2 cellular contexts compared by ENCODE assay signal in the genomic region with DNA sequence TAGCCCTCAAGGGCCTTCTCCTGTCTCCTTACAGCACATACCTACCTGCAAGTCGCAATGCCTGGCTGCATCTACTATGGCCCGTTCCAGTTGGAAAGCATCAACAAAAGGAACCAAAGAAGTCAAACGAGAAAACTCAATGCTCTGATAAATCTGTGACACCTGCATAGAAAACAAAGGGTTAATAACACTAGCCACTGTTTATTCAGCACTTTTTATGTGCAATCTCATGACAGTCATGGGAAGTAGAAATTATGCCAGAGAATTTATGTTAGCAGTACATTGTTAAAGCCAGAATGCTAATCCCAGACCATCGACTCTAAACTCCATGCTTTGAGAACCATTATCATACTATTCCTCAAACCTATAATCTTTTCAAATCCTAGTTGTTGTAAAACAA.
TF ChIP-seq lines count a peak whose summit lies in the region.

No MANE protein-coding gene starts in this region.

TF ChIP-seq in HepG2, 621 proteins besides CTCF, POLR2A, EP300 and RAD21:
- TF ChIP-seq ZBTB38 (CRISPR knock-in tag; IDR thresholded peaks at IDR 0.05): no peak
- no peak for TF ChIP-seq ZNF3 (CRISPR knock-in tag; IDR thresholded peaks at IDR 0.05)
- TF ChIP-seq ZMYM2 (CRISPR knock-in tag; IDR thresholded peaks at IDR 0.05): no peak
- TF ChIP-seq MIXL1 (CRISPR knock-in tag; IDR thresholded peaks at IDR 0.05): no peak
- no peak for TF ChIP-seq ZNF879 (CRISPR knock-in tag; IDR thresholded peaks at IDR 0.05)
- TF ChIP-seq ZNF652 (CRISPR knock-in tag; IDR thresholded peaks at IDR 0.05; ENCODE audit: borderline replicate concordance, low read depth): peak; percentile 85
- TF ChIP-seq ZNF891 (CRISPR knock-in tag; IDR thresholded peaks at IDR 0.05): no peak
- TF ChIP-seq MAZ (IDR thresholded peaks at IDR 0.05; ENCODE audit: borderline replicate concordance, low read depth, low read length): no peak
- TF ChIP-seq MAZ (CRISPR knock-in tag; IDR thresholded peaks at IDR 0.05; ENCODE audit: low read depth): no peak
- TF ChIP-seq PTBP1 (IDR thresholded peaks at IDR 0.05; ENCODE audit: low read depth, low read length, poor library complexity, severe bottlenecking): no peak
- TF ChIP-seq, protein P1, sequence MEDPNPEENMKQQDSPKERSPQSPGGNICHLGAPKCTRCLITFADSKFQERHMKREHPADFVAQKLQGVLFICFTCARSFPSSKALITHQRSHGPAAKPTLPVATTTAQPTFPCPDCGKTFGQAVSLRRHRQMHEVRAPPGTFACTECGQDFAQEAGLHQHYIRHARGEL (CRISPR knock-in tag; IDR thresholded peaks at IDR 0.05): no peak
- TF ChIP-seq ZNF234 (CRISPR knock-in tag; conservative IDR thresholded peaks at IDR 0.05): no peak
- TF ChIP-seq, protein P2, sequence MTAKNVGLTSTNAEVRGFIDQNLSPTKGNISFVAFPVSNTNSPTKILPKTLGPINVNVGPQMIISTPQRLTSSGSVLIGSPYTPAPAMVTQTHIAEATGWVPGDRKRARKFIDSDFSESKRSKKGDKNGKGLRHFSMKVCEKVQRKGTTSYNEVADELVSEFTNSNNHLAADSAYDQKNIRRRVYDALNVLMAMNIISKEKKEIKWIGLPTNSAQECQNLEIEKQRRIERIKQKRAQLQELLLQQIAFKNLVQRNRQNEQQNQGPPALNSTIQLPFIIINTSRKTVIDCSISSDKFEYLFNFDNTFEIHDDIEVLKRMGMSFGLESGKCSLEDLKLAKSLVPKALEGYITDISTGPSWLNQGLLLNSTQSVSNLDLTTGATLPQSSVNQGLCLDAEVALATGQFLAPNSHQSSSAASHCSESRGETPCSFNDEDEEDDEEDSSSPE (CRISPR knock-in tag; IDR thresholded peaks at IDR 0.05): no peak
- no peak for TF ChIP-seq ZNF383 (CRISPR knock-in tag; IDR thresholded peaks at IDR 0.05; ENCODE audit: borderline replicate concordance)
- TF ChIP-seq ZNF20 (CRISPR knock-in tag; IDR thresholded peaks at IDR 0.05): no peak
- no peak for TF ChIP-seq POGZ (CRISPR knock-in tag; IDR thresholded peaks at IDR 0.05)
- peak; percentile 81 for TF ChIP-seq RBM22 (optimal IDR thresholded peaks at IDR 0.05; ENCODE audit: low read length)
- no peak for TF ChIP-seq ARNT2 (CRISPR knock-in tag; IDR thresholded peaks at IDR 0.05; ENCODE audit: low read depth)

TF ChIP-seq in GM12878, 131 proteins besides CTCF, POLR2A, EP300 and RAD21:
- TF ChIP-seq NR2F1 (conservative IDR thresholded peaks at IDR 0.05): no peak
- peak; percentile 39; the same call in 1 of the 2 replicates for TF ChIP-seq POLR2AphosphoS5 (IDR thresholded peaks at IDR 0.05; ENCODE audit: low read length)
- no peak for TF ChIP-seq SMARCA5 (IDR thresholded peaks at IDR 0.05)
- no peak for TF ChIP-seq KAT2A (conservative IDR thresholded peaks at IDR 0.05; ENCODE audit: control insufficient read depth, low read depth, low read length)
TF ChIP-seq in GM12878: peak in this region for 1.
